1 cellular context compared by ENCODE assay signal in the genomic region with DNA sequence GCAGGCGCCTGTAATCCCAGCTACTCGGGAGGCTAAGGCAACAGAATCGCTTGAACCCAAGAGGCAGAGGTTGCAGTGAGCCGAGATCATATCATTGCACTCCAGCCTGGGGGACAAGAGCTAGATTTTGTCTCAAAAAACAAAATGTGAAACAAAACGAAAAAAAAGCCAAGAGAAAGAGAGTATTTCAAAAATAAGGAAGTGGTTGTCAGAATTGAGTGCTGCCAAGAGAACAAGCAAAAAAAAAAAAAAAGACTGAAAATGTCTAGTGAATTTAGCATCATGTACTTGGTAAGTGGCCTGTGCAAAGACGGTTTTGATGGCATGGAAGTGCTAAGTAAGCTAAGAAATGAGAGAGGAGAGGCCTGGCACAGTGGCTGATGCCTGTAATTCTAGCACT.
TF ChIP-seq lines count a peak whose summit lies in the region.

No MANE protein-coding gene starts in this region.

TF ChIP-seq in GM23338, 12 proteins besides CTCF, POLR2A, EP300 and RAD21:
- TF ChIP-seq, protein P1, sequence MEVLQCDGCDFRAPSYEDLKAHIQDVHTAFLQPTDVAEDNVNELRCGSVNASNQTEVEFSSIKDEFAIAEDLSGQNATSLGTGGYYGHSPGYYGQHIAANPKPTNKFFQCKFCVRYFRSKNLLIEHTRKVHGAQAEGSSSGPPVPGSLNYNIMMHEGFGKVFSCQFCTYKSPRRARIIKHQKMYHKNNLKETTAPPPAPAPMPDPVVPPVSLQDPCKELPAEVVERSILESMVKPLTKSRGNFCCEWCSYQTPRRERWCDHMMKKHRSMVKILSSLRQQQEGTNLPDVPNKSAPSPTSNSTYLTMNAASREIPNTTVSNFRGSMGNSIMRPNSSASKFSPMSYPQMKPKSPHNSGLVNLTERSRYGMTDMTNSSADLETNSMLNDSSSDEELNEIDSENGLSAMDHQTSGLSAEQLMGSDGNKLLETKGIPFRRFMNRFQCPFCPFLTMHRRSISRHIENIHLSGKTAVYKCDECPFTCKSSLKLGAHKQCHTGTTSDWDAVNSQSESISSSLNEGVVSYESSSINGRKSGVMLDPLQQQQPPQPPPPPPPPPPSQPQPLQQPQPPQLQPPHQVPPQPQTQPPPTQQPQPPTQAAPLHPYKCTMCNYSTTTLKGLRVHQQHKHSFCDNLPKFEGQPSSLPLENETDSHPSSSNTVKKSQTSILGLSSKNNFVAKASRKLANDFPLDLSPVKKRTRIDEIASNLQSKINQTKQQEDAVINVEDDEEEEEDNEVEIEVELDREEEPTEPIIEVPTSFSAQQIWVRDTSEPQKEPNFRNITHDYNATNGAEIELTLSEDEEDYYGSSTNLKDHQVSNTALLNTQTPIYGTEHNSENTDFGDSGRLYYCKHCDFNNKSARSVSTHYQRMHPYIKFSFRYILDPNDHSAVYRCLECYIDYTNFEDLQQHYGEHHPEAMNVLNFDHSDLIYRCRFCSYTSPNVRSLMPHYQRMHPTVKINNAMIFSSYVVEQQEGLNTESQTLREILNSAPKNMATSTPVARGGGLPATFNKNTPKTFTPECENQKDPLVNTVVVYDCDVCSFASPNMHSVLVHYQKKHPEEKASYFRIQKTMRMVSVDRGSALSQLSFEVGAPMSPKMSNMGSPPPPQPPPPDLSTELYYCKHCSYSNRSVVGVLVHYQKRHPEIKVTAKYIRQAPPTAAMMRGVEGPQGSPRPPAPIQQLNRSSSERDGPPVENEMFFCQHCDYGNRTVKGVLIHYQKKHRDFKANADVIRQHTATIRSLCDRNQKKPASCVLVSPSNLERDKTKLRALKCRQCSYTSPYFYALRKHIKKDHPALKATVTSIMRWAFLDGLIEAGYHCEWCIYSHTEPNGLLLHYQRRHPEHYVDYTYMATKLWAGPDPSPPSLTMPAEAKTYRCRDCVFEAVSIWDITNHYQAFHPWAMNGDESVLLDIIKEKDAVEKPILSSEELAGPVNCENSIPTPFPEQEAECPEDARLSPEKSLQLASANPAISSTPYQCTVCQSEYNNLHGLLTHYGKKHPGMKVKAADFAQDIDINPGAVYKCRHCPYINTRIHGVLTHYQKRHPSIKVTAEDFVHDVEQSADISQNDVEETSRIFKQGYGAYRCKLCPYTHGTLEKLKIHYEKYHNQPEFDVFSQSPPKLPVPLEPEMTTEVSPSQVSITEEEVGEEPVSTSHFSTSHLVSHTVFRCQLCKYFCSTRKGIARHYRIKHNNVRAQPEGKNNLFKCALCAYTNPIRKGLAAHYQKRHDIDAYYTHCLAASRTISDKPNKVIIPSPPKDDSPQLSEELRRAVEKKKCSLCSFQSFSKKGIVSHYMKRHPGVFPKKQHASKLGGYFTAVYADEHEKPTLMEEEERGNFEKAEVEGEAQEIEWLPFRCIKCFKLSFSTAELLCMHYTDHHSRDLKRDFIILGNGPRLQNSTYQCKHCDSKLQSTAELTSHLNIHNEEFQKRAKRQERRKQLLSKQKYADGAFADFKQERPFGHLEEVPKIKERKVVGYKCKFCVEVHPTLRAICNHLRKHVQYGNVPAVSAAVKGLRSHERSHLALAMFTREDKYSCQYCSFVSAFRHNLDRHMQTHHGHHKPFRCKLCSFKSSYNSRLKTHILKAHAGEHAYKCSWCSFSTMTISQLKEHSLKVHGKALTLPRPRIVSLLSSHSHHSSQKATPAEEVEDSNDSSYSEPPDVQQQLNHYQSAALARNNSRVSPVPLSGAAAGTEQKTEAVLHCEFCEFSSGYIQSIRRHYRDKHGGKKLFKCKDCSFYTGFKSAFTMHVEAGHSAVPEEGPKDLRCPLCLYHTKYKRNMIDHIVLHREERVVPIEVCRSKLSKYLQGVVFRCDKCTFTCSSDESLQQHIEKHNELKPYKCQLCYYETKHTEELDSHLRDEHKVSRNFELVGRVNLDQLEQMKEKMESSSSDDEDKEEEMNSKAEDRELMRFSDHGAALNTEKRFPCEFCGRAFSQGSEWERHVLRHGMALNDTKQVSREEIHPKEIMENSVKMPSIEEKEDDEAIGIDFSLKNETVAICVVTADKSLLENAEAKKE (CRISPR knock-in tag; IDR thresholded peaks at IDR 0.05): no peak
- TF ChIP-seq CREB1 (CRISPR knock-in tag; IDR thresholded peaks at IDR 0.05; ENCODE audit: low read depth): no peak
- TF ChIP-seq STAT1 (IDR thresholded peaks at IDR 0.05; ENCODE audit: unreplicated experiment): no peak
- TF ChIP-seq ZNF331 (CRISPR knock-in tag; IDR thresholded peaks at IDR 0.05; ENCODE audit: low read depth): no peak
- TF ChIP-seq, protein P2, sequence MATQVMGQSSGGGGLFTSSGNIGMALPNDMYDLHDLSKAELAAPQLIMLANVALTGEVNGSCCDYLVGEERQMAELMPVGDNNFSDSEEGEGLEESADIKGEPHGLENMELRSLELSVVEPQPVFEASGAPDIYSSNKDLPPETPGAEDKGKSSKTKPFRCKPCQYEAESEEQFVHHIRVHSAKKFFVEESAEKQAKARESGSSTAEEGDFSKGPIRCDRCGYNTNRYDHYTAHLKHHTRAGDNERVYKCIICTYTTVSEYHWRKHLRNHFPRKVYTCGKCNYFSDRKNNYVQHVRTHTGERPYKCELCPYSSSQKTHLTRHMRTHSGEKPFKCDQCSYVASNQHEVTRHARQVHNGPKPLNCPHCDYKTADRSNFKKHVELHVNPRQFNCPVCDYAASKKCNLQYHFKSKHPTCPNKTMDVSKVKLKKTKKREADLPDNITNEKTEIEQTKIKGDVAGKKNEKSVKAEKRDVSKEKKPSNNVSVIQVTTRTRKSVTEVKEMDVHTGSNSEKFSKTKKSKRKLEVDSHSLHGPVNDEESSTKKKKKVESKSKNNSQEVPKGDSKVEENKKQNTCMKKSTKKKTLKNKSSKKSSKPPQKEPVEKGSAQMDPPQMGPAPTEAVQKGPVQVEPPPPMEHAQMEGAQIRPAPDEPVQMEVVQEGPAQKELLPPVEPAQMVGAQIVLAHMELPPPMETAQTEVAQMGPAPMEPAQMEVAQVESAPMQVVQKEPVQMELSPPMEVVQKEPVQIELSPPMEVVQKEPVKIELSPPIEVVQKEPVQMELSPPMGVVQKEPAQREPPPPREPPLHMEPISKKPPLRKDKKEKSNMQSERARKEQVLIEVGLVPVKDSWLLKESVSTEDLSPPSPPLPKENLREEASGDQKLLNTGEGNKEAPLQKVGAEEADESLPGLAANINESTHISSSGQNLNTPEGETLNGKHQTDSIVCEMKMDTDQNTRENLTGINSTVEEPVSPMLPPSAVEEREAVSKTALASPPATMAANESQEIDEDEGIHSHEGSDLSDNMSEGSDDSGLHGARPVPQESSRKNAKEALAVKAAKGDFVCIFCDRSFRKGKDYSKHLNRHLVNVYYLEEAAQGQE (IDR thresholded peaks at IDR 0.05; ENCODE audit: unreplicated experiment): no peak
- TF ChIP-seq ZNF114 (CRISPR knock-in tag; IDR thresholded peaks at IDR 0.05): no peak
- no peak for TF ChIP-seq POLR2AphosphoS5 (IDR thresholded peaks at IDR 0.05; ENCODE audit: low read depth)
- TF ChIP-seq, protein P3, sequence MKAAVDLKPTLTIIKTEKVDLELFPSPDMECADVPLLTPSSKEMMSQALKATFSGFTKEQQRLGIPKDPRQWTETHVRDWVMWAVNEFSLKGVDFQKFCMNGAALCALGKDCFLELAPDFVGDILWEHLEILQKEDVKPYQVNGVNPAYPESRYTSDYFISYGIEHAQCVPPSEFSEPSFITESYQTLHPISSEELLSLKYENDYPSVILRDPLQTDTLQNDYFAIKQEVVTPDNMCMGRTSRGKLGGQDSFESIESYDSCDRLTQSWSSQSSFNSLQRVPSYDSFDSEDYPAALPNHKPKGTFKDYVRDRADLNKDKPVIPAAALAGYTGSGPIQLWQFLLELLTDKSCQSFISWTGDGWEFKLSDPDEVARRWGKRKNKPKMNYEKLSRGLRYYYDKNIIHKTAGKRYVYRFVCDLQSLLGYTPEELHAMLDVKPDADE (IDR thresholded peaks at IDR 0.05): no peak
- TF ChIP-seq NANOG (IDR thresholded peaks at IDR 0.05; ENCODE audit: borderline replicate concordance): no peak
- no peak for TF ChIP-seq EZH2phosphoT487 (IDR thresholded peaks at IDR 0.05; ENCODE audit: unreplicated experiment)
- no peak for TF ChIP-seq JUNB (IDR thresholded peaks at IDR 0.05; ENCODE audit: unreplicated experiment)
- no peak for TF ChIP-seq EZH2 (IDR thresholded peaks at IDR 0.05; ENCODE audit: low read depth, unreplicated experiment)
